ENCODE assay signal across 3 cellular contexts in the genomic region with DNA sequence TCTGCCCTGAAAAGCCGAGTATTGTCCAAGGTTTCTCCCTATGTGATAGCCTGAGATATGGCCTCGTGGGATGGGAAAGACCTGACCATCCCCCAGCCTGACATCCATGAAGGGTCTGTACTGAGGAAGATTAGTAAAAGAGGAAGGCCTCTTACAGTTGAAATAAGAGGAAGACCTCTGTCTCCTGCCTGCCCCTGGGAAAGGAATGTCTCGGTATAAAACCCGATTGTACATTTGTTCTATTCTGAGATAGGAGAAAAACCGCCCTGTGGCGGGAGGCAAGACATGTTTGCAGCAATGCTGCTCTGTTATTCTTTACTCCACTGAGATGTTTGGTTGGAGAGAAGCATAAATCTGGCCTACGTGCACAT. TPM values are rescaled to one million over a fixed set of nuclear protein-coding genes. Genes with fewer than 3 reads are reported as not detected.
"Had no signal": no experiment of that assay in that cellular context is flagged by ENCODE, and none has a peak within 500 bp of the region (broad histone marks: within the 10 kb centered on the region; RNA-seq: fewer than 3 reads in every experiment).

No MANE protein-coding gene starts in this region.

RNA-seq across cellular contexts. Expression of gene GLIPR1L2, which starts 54.2 kb away (rescaled TPM):
- total RNA-seq: ascending aorta, endothelial cell of umbilical vein, WTC11 had no signal
